Comparison of ENCODE assay signal across 1 cellular context in the genomic region with DNA sequence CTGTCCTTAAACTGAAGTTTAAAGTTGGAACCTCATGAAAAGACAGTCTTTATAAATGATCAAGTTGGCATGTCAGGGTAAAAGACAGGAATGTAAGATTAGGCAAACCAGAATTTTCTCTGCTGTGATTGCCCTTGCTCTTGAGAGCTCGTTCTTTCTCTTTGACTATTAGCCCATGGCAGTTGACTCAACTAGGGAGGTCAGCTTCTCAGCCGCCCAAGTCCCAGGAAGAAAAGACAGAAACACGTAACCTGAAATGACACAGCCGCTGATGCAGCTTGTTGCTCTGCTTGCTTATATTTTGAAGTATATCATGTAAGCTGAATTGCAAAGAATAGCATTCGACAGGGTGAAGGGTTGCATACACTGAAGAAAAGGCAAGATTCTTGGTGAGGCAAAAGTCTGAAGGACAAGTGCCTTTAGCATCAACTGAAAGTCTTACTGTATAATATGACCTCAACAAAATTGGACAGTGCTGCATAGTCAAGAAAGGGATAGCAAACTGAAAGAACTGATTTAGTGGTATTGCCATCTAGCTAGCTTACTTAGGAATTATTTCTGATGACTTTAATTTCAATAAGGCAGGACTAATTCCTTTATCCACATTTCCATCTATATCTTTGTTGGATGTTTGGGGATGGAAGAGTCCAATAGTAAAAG.
TF ChIP-seq lines count a peak whose summit lies in the region.

No MANE protein-coding gene starts in this region.

TF ChIP-seq in WTC11, 78 proteins besides CTCF, POLR2A, EP300 and RAD21 (continued from another document):
- TF ChIP-seq ZNF532 (CRISPR knock-in tag; IDR thresholded peaks at IDR 0.05; ENCODE audit: borderline replicate concordance) (no peak), SMAD4 (CRISPR knock-in tag; IDR thresholded peaks at IDR 0.05) (no peak), NR1H2 (CRISPR knock-in tag; IDR thresholded peaks at IDR 0.05) (no peak), NFYB (CRISPR knock-in tag; conservative IDR thresholded peaks at IDR 0.05; ENCODE audit: low read depth) (no peak), TEAD4 (CRISPR knock-in tag; IDR thresholded peaks at IDR 0.05) (no peak), NFE2L1 (CRISPR knock-in tag; IDR thresholded peaks at IDR 0.05) (no peak)
